ENCODE assay signal across 9 cellular contexts in the genomic region with DNA sequence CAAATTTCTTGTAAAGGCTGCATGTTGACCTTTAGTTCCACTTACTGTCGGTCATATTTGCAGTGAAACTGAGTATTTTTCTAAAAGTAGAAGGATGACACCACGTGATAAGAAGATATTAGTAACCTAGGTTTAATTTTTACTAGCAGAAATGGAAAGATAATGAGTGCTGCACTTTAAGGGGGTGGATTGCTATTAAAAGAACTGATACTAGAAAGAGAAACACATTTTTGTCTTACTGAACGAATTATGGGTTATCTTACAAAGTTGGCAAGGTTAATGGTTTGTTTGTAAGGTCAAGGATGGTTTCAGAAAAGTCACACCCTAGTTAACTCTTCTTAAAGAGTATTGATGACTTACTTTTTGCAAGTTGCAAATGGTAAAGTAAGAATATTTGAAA. TPM values are rescaled to one million over a fixed set of nuclear protein-coding genes. Genes with fewer than 3 reads are reported as not detected.
DNase-seq lines count a peak whose midpoint lies in the region; ATAC-seq and TF ChIP-seq lines count a peak whose summit lies in the region.
"Had no signal": no experiment of that assay in that cellular context is flagged by ENCODE, and none has a peak within 500 bp of the region (broad histone marks: within the 10 kb centered on the region; RNA-seq: fewer than 3 reads in every experiment).

No MANE protein-coding gene starts in this region.

- H3K4me3 ChIP-seq in transverse colon, result peak overlapping the region in 2 of 4 donors; percentile 79 to 88

- WGBS in transverse colon (ENCODE audit: low coverage in 1 of 2), 2 donors, result 27 to 36% methylated on average over 3 of the region's 3 CpGs

- no peaks in the 10 kb centered on the region for H3K9me3 Mint-ChIP-seq in natural killer cell treated with Interleukin-12 subunit alpha and Interleukin-12 subunit beta and Interleukin-15 and Interleukin-18, amount 100 ng/mL, for 72 hours
- no peaks in the 10 kb centered on the region for H3K9me3 Mint-ChIP-seq in natural killer cell

- no peak for ATAC-seq in natural killer cell treated with Interleukin-12 subunit alpha and Interleukin-12 subunit beta and Interleukin-15 and Interleukin-18, amount 100 ng/mL, for 72 hours
- ATAC-seq in natural killer cell (no peak), HG02763 (IDR thresholded peaks at IDR 0.05; ENCODE audit: unreplicated experiment) (peak; percentile 34)
- ATAC-seq: heart left ventricle had no signal

- H3K4me1 Mint-ChIP-seq in natural killer cell treated with Interleukin-12 subunit alpha and Interleukin-12 subunit beta and Interleukin-15 and Interleukin-18, amount 100 ng/mL, for 72 hours (ENCODE audit: low read depth in 2 of 2), result peaks cover 12 to 23% of the 10 kb centered on the region in 2 donors
- H3K4me1 Mint-ChIP-seq in natural killer cell, result peaks cover 10 to 16% of the 10 kb centered on the region in 2 donors

- no peaks in the 10 kb centered on the region for H3K9me3 ChIP-seq in transverse colon
- H3K9me3 ChIP-seq: heart left ventricle had no signal

- in situ Hi-C loops in transverse colon (cut with MboI; ENCODE audit: low pct_ligation_motif_present in 1 of 4, low pct_unique_long_range_greater_than_20kb in 1 of 4, low sequenced_read_pairs in 3 of 4), result no loop called here

- TF ChIP-seq CTCF in natural killer cell (IDR thresholded peaks at IDR 0.05) (no peak), transverse colon (IDR thresholded peaks at IDR 0.05) (no peak)

- peak overlapping the region; percentile 45 for H3K4me3 Mint-ChIP-seq in natural killer cell treated with Interleukin-12 subunit alpha and Interleukin-12 subunit beta and Interleukin-15 and Interleukin-18, amount 100 ng/mL, for 72 hours
- no peak overlapping the region for H3K4me3 Mint-ChIP-seq in natural killer cell

- no peak for DNase-seq in natural killer cell treated with Interleukin-12 subunit alpha and Interleukin-12 subunit beta and Interleukin-15 and Interleukin-18, amount 100 ng/mL, for 72 hours (ENCODE audit: low spot score)
- no peak for DNase-seq in natural killer cell
- peak; percentile 32 for DNase-seq in RPMI8226
- DNase-seq in transverse colon, result no peak
- DNase-seq in germinal center (ENCODE audit: low spot score), result no peak
- DNase-seq in glomerular visceral epithelial cell (ENCODE audit: extremely low spot score), result no peak
- DNase-seq in HuH-7 (ENCODE audit: low spot score), result no peak
- DNase-seq: heart left ventricle had no signal

- no peaks in the 10 kb centered on the region for H3K36me3 Mint-ChIP-seq in natural killer cell treated with Interleukin-12 subunit alpha and Interleukin-12 subunit beta and Interleukin-15 and Interleukin-18, amount 100 ng/mL, for 72 hours
- no peaks in the 10 kb centered on the region for H3K36me3 Mint-ChIP-seq in natural killer cell

- peaks cover 0 to 51% (median 29%) of the 10 kb centered on the region in 4 donors for H3K4me1 ChIP-seq in transverse colon

- H3K27ac Mint-ChIP-seq in natural killer cell treated with Interleukin-12 subunit alpha and Interleukin-12 subunit beta and Interleukin-15 and Interleukin-18, amount 100 ng/mL, for 72 hours, result no peak overlapping the region
- H3K27ac Mint-ChIP-seq in natural killer cell, result no peak overlapping the region

- TF ChIP-seq POLR2A in transverse colon (IDR thresholded peaks at IDR 0.05), result no peak

- no peaks in the 10 kb centered on the region for H3K27me3 ChIP-seq in transverse colon
- H3K27me3 ChIP-seq: heart left ventricle had no signal

- intact Hi-C loops in natural killer cell (cut with micrococcal nuclease) (no loop called here), transverse colon (cut with DNase I; ENCODE audit: low total_unique reads) (no loop called here)

- peaks cover 0 to 6% of the 10 kb centered on the region in 2 donors for H3K27me3 Mint-ChIP-seq in natural killer cell treated with Interleukin-12 subunit alpha and Interleukin-12 subunit beta and Interleukin-15 and Interleukin-18, amount 100 ng/mL, for 72 hours
- peaks cover 5 to 7% of the 10 kb centered on the region in 2 donors for H3K27me3 Mint-ChIP-seq in natural killer cell (ENCODE audit: low read depth in 2 of 2)

- H3K36me3 ChIP-seq in transverse colon, result no peaks in the 10 kb centered on the region
- H3K36me3 ChIP-seq: heart left ventricle had no signal

- no peak for TF ChIP-seq EP300 in transverse colon (IDR thresholded peaks at IDR 0.05; ENCODE audit: low read depth)

- H3K27ac ChIP-seq in transverse colon, result peak overlapping the region in 3 of 4 donors; percentile 92 to 97 (median 97)

RNA-seq across cellular contexts. Expression of a gene that starts 2.4 kb away (rescaled TPM):
- 1 to 10 TPM; 5.9 to 8.5 TPM for total RNA-seq in natural killer cell treated with Interleukin-12 subunit alpha and Interleukin-12 subunit beta and Interleukin-15 and Interleukin-18, amount 100 ng/mL, for 72 hours
- 1 to 10 TPM; 1.5 to 5.3 (median 2.7) TPM for total RNA-seq in natural killer cell
- 10 to 100 TPM; 21.7 to 72.8 (median 47.7) TPM for total RNA-seq in transverse colon
